ENCODE assay signal across 8 cellular contexts in genomic region chr2:55233658-55233940, GRCh38. TPM values are rescaled to one million over a fixed set of nuclear protein-coding genes. Genes with fewer than 3 reads are reported as not detected.
A peak's percentile ranks its signal among the peaks of the same experiment; 100 is the strongest.
DNase-seq lines count a peak whose midpoint lies in the region; ATAC-seq and TF ChIP-seq lines count a peak whose summit lies in the region.

No MANE protein-coding gene starts in this region.

- no peak for TF ChIP-seq CTCF in HFFc6 (IDR thresholded peaks at IDR 0.05)

- peaks cover 16% of the 10 kb centered on the region for H3K36me3 ChIP-seq in iPS-15b (ENCODE audit: control insufficient read depth, insufficient read depth, low read length)

- peak overlapping the region; percentile 95 for H3K4me3 Mint-ChIP-seq in HFFc6
- H3K4me3 Mint-ChIP-seq in activated T-helper 1 cell treated with anti-CD3 and anti-CD28 coated beads, Interleukin-12 subunit alpha, Interleukin-12 subunit beta, Interleukin-2, Interleukin-4 antibody, amounts not matched to agents 30 ng/mL and 10 ng/mL and 1 ng/mL, durations not matched to agents 14 hours and 24 hours and 36 hours = peak overlapping the region; percentile 100
- H3K4me3 Mint-ChIP-seq in stimulated activated effector memory CD8-positive, alpha-beta T cell treated with anti-CD3 and anti-CD28 coated beads, Interleukin-12 subunit alpha, Interleukin-12 subunit beta, amount 100 ng/mL, for 72 hours = peak overlapping the region; percentile 96

- H3K4me1 Mint-ChIP-seq in HFFc6 (ENCODE audit: low read depth) = peaks cover 55% of the 10 kb centered on the region
- H3K4me1 Mint-ChIP-seq in activated T-helper 1 cell treated with anti-CD3 and anti-CD28 coated beads, Interleukin-12 subunit alpha, Interleukin-12 subunit beta, Interleukin-2, Interleukin-4 antibody, amounts not matched to agents 30 ng/mL and 10 ng/mL and 1 ng/mL, durations not matched to agents 14 hours and 24 hours and 36 hours (ENCODE audit: low read depth) = peaks cover 51% of the 10 kb centered on the region
- peaks cover 41% of the 10 kb centered on the region for H3K4me1 Mint-ChIP-seq in stimulated activated effector memory CD8-positive, alpha-beta T cell treated with anti-CD3 and anti-CD28 coated beads, Interleukin-12 subunit alpha, Interleukin-12 subunit beta, amount 100 ng/mL, for 72 hours

- no peak for ATAC-seq in stimulated activated effector memory CD8-positive, alpha-beta T cell treated with anti-CD3 and anti-CD28 coated beads, Interleukin-12 subunit alpha, Interleukin-12 subunit beta, amount 100 ng/mL, for 72 hours
- no peak for ATAC-seq in GM19463 (IDR thresholded peaks at IDR 0.05; ENCODE audit: unreplicated experiment)
- no peak for ATAC-seq in HG02870 (IDR thresholded peaks at IDR 0.05; ENCODE audit: unreplicated experiment)
- ATAC-seq in HG02623 (IDR thresholded peaks at IDR 0.05; ENCODE audit: unreplicated experiment) = no peak

- intact Hi-C loops in activated T-helper 1 cell treated with anti-CD3 and anti-CD28 coated beads, Interleukin-12 subunit alpha, Interleukin-12 subunit beta, Interleukin-2, Interleukin-4 antibody, amounts not matched to agents 30 ng/mL and 10 ng/mL and 1 ng/mL, durations not matched to agents 14 hours and 24 hours and 36 hours (cut with micrococcal nuclease) = loop anchor here (2.0 to 10.0 kb wide), 6 partner anchors 49 to 1447 kb away; partner anchors contain the start of genes ASB3 and ERLEC1

- H3K4me1 ChIP-seq in iPS-15b (ENCODE audit: control insufficient read depth, insufficient read depth, low read length) = no peaks in the 10 kb centered on the region

- H3K9me3 ChIP-seq in iPS-15b (ENCODE audit: control insufficient read depth, insufficient read depth, low read length) = no peaks in the 10 kb centered on the region

- H3K9ac ChIP-seq in iPS-15b (ENCODE audit: low read depth, low read length) = peak overlapping the region; percentile 84

- no peak for DNase-seq in HFFc6
- no peak for DNase-seq in activated T-helper 1 cell treated with anti-CD3 and anti-CD28 coated beads, Interleukin-12 subunit alpha, Interleukin-12 subunit beta, Interleukin-2, Interleukin-4 antibody, amounts not matched to agents 30 ng/mL and 10 ng/mL and 1 ng/mL, durations not matched to agents 14 hours and 24 hours and 36 hours (ENCODE audit: low spot score)
- no peak for DNase-seq in stimulated activated effector memory CD8-positive, alpha-beta T cell treated with anti-CD3 and anti-CD28 coated beads, Interleukin-12 subunit alpha, Interleukin-12 subunit beta, amount 100 ng/mL, for 72 hours (ENCODE audit: low spot score in 2 of 2)
- no peak for DNase-seq in DMS53 treated with DMSO at 0.1 percent for 48 hours (lab: John Stamatoyannopoulos, UW; ENCODE audit: unreplicated experiment)

- no peaks in the 10 kb centered on the region for H3K27me3 ChIP-seq in iPS-15b (ENCODE audit: control insufficient read depth, insufficient read depth, low read length)

- H3K4me3 ChIP-seq in iPS-15b (ENCODE audit: low read depth, low read length) = peak overlapping the region; percentile 98

- H3K27me3 Mint-ChIP-seq in HFFc6 (ENCODE audit: insufficient read depth) = peaks cover 2% of the 10 kb centered on the region; the same call in 1 of the 2 replicates
- no peaks in the 10 kb centered on the region for H3K27me3 Mint-ChIP-seq in activated T-helper 1 cell treated with anti-CD3 and anti-CD28 coated beads, Interleukin-12 subunit alpha, Interleukin-12 subunit beta, Interleukin-2, Interleukin-4 antibody, amounts not matched to agents 30 ng/mL and 10 ng/mL and 1 ng/mL, durations not matched to agents 14 hours and 24 hours and 36 hours (ENCODE audit: insufficient read depth)

- H3K27ac Mint-ChIP-seq in HFFc6 = peak overlapping the region; percentile 96
- peak overlapping the region; percentile 97 for H3K27ac Mint-ChIP-seq in activated T-helper 1 cell treated with anti-CD3 and anti-CD28 coated beads, Interleukin-12 subunit alpha, Interleukin-12 subunit beta, Interleukin-2, Interleukin-4 antibody, amounts not matched to agents 30 ng/mL and 10 ng/mL and 1 ng/mL, durations not matched to agents 14 hours and 24 hours and 36 hours
- H3K27ac Mint-ChIP-seq in stimulated activated effector memory CD8-positive, alpha-beta T cell treated with anti-CD3 and anti-CD28 coated beads, Interleukin-12 subunit alpha, Interleukin-12 subunit beta, amount 100 ng/mL, for 72 hours = peak overlapping the region; percentile 99

- H3K36me3 Mint-ChIP-seq in HFFc6 (ENCODE audit: low read depth) = peaks cover 53% of the 10 kb centered on the region
- H3K36me3 Mint-ChIP-seq in activated T-helper 1 cell treated with anti-CD3 and anti-CD28 coated beads, Interleukin-12 subunit alpha, Interleukin-12 subunit beta, Interleukin-2, Interleukin-4 antibody, amounts not matched to agents 30 ng/mL and 10 ng/mL and 1 ng/mL, durations not matched to agents 14 hours and 24 hours and 36 hours (ENCODE audit: low read depth) = peaks cover 50% of the 10 kb centered on the region
- H3K36me3 Mint-ChIP-seq in stimulated activated effector memory CD8-positive, alpha-beta T cell treated with anti-CD3 and anti-CD28 coated beads, Interleukin-12 subunit alpha, Interleukin-12 subunit beta, amount 100 ng/mL, for 72 hours = peaks cover 68% of the 10 kb centered on the region

- no peaks in the 10 kb centered on the region for H3K9me3 Mint-ChIP-seq in HFFc6
- no peaks in the 10 kb centered on the region for H3K9me3 Mint-ChIP-seq in activated T-helper 1 cell treated with anti-CD3 and anti-CD28 coated beads, Interleukin-12 subunit alpha, Interleukin-12 subunit beta, Interleukin-2, Interleukin-4 antibody, amounts not matched to agents 30 ng/mL and 10 ng/mL and 1 ng/mL, durations not matched to agents 14 hours and 24 hours and 36 hours
- H3K9me3 Mint-ChIP-seq in stimulated activated effector memory CD8-positive, alpha-beta T cell treated with anti-CD3 and anti-CD28 coated beads, Interleukin-12 subunit alpha, Interleukin-12 subunit beta, amount 100 ng/mL, for 72 hours = no peaks in the 10 kb centered on the region

RNA-seq across cellular contexts. Expression of gene RPS27A, which starts 1.1 kb away (rescaled TPM):
- total RNA-seq in HFFc6 (2021; fragmentation: NEBNext Ultra II Directional; extraction: Animal tissue kit (Norgen Biotek cat#: 25700)) = 100 to 1,000 TPM; 776 to 909 (median 882) TPM
- total RNA-seq in activated T-helper 1 cell treated with anti-CD3 and anti-CD28 coated beads, Interleukin-12 subunit alpha, Interleukin-12 subunit beta, Interleukin-2, Interleukin-4 antibody, amounts not matched to agents 30 ng/mL and 10 ng/mL and 1 ng/mL, durations not matched to agents 14 hours and 24 hours and 36 hours = 949 and 953 TPM in 2 replicates

RNA-seq across cellular contexts. Expression of gene CLHC1, which starts 1.5 kb away (rescaled TPM):
- 1 to 10 TPM; 5.1 to 8.4 (median 6.2) TPM for total RNA-seq in HFFc6 (2021; fragmentation: NEBNext Ultra II Directional; extraction: Animal tissue kit (Norgen Biotek cat#: 25700))
- 9.0 and 12.3 TPM in 2 replicates for total RNA-seq in activated T-helper 1 cell treated with anti-CD3 and anti-CD28 coated beads, Interleukin-12 subunit alpha, Interleukin-12 subunit beta, Interleukin-2, Interleukin-4 antibody, amounts not matched to agents 30 ng/mL and 10 ng/mL and 1 ng/mL, durations not matched to agents 14 hours and 24 hours and 36 hours

RNA-seq across cellular contexts. Expression of gene MTIF2, which starts 35.4 kb away (rescaled TPM):
- 10 to 100 TPM; 22.4 to 28.7 (median 25.9) TPM for total RNA-seq in HFFc6 (2021; fragmentation: NEBNext Ultra II Directional; extraction: Animal tissue kit (Norgen Biotek cat#: 25700))
- 42.3 and 44.1 TPM in 2 replicates for total RNA-seq in activated T-helper 1 cell treated with anti-CD3 and anti-CD28 coated beads, Interleukin-12 subunit alpha, Interleukin-12 subunit beta, Interleukin-2, Interleukin-4 antibody, amounts not matched to agents 30 ng/mL and 10 ng/mL and 1 ng/mL, durations not matched to agents 14 hours and 24 hours and 36 hours
